8 cellular contexts compared by ENCODE assay signal in genomic region chr22:22710719-22711531, GRCh38.
DNase-seq lines count a peak whose midpoint lies in the region; FAIRE-seq and TF ChIP-seq lines count a peak whose summit lies in the region.

No MANE protein-coding gene starts in this region.

- peak; percentile 88 for FAIRE-seq in urothelium cell line (lab: Jason Lieb, UNC)

- H3K27ac ChIP-seq in OCI-LY1 (ENCODE audit: low read depth, low read length, poor library complexity, severe bottlenecking) = peak overlapping the region; percentile 83

- no peaks in the 10 kb centered on the region for H3K36me3 ChIP-seq in OCI-LY1 (ENCODE audit: insufficient read depth, low read length)

- no peak overlapping the region for H3K9ac ChIP-seq in OCI-LY1 (ENCODE audit: low read length)

- TF ChIP-seq CTCF in OCI-LY1 (IDR thresholded peaks at IDR 0.05; ENCODE audit: low read length) (peak; percentile 66), fibroblast of pulmonary artery (IDR thresholded peaks at IDR 0.05; ENCODE audit: low read length, missing control alignments) (peak; percentile 94)

- H3K27me3 ChIP-seq in OCI-LY1 (ENCODE audit: insufficient read depth, low read length) = no peaks in the 10 kb centered on the region

- H3K4me2 ChIP-seq in OCI-LY1 (ENCODE audit: low read length) = no peak overlapping the region

- no peaks in the 10 kb centered on the region for H3K9me3 ChIP-seq in OCI-LY1 (ENCODE audit: low read length)

- H4K20me1 ChIP-seq in OCI-LY1 (ENCODE audit: insufficient read depth, low read length) = no peaks in the 10 kb centered on the region

- no peaks in the 10 kb centered on the region for H3F3A ChIP-seq in OCI-LY1 (ENCODE audit: insufficient read depth, low read length)

- intact Hi-C loops in posterior cingulate gyrus (cut with DNase I) = loop anchor here (2.0 kb wide), 1 partner anchor 40 kb away; no protein-coding TSS in a partner anchor

- no peaks in the 10 kb centered on the region for H3K79me2 ChIP-seq in OCI-LY1 (ENCODE audit: insufficient read depth, low read length)

- DNase-seq in NCI-H748 (lab: John Stamatoyannopoulos, UW; ENCODE audit: unreplicated experiment) = peak; percentile 32
- no peak for DNase-seq in NCI-H748 treated with DMSO at 0.1 percent for 48 hours (lab: John Stamatoyannopoulos, UW)
- DNase-seq in activated T-cell treated with anti-CD3 and anti-CD28 coated beads, Interleukin-2, amount 50 U/mL, for 48 hours = peak; percentile 82 to 83
- DNase-seq in fibroblast of pulmonary artery (ENCODE audit: low read depth) = peak; percentile 61
- DNase-seq in posterior cingulate gyrus = peak in 9 of 10 donors; percentile 29 to 89 (median 61)
- peak; percentile 83 for DNase-seq in urothelium cell line (ENCODE audit: low spot score)
- no peak for DNase-seq in H4 (ENCODE audit: low spot score)

- H2AFZ ChIP-seq in OCI-LY1 (ENCODE audit: low read length) = no peak overlapping the region

- no peak overlapping the region for H3K4me3 ChIP-seq in OCI-LY1 (ENCODE audit: low read depth, low read length, poor library complexity, severe bottlenecking)
- no peak overlapping the region for H3K4me3 ChIP-seq in fibroblast of pulmonary artery (replicated peaks; ENCODE audit: low read depth, low read length)

- H3K9me2 ChIP-seq in OCI-LY1 (ENCODE audit: low read depth, low read length) = no peaks in the 10 kb centered on the region

- H3K4me1 ChIP-seq in OCI-LY1 (ENCODE audit: insufficient read depth, low read length, severe bottlenecking) = peaks cover 38% of the 10 kb centered on the region

Comparison
In these comparisons a context has a peak if more than half of its experiments do, and no peak if none do; other contexts are left out.
1. DNase-seq: peak in NCI-H748 (single experiment), activated T-cell treated with anti-CD3 and anti-CD28 coated beads, Interleukin-2, amount 50 U/mL, for 48 hours (2 of 2), fibroblast of pulmonary artery (single experiment), posterior cingulate gyrus (9 of 10) and urothelium cell line (single experiment); none in NCI-H748 treated with DMSO at 0.1 percent for 48 hours (single experiment) and H4 (single experiment).